Comparison of ENCODE assay signal across 1 cellular context in the genomic region with DNA sequence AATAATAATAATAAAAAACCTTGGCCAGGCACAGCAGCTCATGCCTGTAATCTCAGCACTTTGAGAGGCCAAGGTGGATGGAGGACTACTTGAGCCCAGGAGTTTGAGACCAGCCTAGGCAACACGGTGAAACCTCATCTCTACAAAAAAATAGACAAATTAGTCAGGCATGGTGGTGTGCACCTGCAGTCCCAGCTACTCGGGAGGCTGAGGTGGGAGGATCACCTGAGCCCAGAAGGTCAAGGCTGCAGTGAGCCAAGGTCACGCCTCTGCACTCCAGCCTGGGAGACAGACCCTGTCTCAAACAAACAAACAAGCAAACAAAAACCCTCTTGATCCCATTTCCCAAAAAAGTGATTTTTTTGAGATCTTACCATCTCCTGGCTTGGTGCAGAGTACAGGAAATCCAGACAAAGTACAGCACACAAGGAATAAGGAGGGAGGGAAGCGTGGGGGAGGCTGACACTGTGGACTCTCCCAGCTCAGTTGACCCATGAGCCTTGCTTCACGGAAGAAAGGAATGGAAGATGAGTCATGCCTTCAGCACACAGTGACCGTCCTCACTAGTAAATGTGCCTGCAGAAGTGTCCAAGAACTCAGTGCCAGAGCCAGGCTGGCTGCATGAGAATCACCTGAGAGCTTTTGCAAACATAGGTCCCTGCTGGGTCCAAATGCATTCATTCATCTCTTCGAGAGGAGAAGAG.
TF ChIP-seq lines count a peak whose summit lies in the region.
"Not testable (repeated sequence)": the region's sequence is repeated elsewhere in the genome, so short reads cannot be mapped to it uniquely, and the experiment has no call there.

No MANE protein-coding gene starts in this region.

TF ChIP-seq in K562, 482 proteins besides CTCF, POLR2A, EP300 and RAD21 (continued from another document):
- TF ChIP-seq, protein P1, sequence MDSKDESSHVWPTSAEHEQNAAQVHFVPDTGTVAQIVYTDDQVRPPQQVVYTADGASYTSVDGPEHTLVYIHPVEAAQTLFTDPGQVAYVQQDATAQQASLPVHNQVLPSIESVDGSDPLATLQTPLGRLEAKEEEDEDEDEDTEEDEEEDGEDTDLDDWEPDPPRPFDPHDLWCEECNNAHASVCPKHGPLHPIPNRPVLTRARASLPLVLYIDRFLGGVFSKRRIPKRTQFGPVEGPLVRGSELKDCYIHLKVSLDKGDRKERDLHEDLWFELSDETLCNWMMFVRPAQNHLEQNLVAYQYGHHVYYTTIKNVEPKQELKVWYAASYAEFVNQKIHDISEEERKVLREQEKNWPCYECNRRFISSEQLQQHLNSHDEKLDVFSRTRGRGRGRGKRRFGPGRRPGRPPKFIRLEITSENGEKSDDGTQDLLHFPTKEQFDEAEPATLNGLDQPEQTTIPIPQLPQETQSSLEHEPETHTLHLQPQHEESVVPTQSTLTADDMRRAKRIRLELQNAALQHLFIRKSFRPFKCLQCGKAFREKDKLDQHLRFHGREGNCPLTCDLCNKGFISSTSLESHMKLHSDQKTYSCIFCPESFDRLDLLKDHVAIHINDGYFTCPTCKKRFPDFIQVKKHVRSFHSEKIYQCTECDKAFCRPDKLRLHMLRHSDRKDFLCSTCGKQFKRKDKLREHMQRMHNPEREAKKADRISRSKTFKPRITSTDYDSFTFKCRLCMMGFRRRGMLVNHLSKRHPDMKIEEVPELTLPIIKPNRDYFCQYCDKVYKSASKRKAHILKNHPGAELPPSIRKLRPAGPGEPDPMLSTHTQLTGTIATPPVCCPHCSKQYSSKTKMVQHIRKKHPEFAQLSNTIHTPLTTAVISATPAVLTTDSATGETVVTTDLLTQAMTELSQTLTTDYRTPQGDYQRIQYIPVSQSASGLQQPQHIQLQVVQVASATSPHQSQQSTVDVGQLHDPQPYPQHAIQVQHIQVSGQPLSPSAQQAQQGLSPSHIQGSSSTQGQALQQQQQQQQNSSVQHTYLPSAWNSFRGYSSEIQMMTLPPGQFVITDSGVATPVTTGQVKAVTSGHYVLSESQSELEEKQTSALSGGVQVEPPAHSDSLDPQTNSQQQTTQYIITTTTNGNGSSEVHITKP (IDR thresholded peaks at IDR 0.05; ENCODE audit: partially characterized antibody), result peak; percentile 51
- TF ChIP-seq ESRRA (IDR thresholded peaks at IDR 0.05; ENCODE audit: borderline replicate concordance, low read depth) (0 out of 2 replicates have a peak, but pooled peaks have one; percentile 11), FOSL1 (tag; conservative IDR thresholded peaks at IDR 0.05) (peak; percentile 55), JUND (IDR thresholded peaks at IDR 0.05; ENCODE audit: borderline replicate concordance, low read depth, low read length) (peak; percentile 69)
- TF ChIP-seq, protein P2, sequence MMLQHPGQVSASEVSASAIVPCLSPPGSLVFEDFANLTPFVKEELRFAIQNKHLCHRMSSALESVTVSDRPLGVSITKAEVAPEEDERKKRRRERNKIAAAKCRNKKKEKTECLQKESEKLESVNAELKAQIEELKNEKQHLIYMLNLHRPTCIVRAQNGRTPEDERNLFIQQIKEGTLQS (IDR thresholded peaks at IDR 0.05), result peak; percentile 69
- TF ChIP-seq, protein P2 (CRISPR knock-in tag; conservative IDR thresholded peaks at IDR 0.05), result not testable (repeated sequence)
- not testable (repeated sequence) for TF ChIP-seq JUND (tag; IDR thresholded peaks at IDR 0.05; ENCODE audit: borderline replicate concordance, low read depth, low read length)
TF ChIP-seq in K562: peak in this region for 6; not testable (repeated sequence) for 476.
